Comparison of ENCODE assay signal across 16 cellular contexts in the genomic region with DNA sequence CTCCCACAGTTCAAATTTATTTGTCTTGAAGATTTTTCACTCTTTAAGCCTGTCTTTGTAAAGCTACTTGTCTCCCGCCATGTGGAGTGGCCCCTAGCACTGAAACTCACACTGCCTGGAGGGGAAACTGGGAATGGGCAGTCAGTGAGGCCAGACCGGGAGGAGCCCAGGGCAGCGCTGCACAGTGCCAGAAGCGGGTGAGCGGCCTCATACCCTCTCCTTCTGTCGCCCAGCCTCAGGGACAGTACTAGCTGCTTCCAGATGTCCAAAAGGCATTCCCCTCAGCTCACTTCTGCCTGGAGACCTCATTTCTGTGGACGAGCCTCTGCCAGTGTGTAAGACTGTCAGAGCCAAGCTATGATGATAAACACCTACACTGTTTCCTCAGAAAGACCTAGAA.
"Had no signal": no experiment of that assay in that cellular context is flagged by ENCODE, and none has a peak within 500 bp of the region (broad histone marks: within the 10 kb centered on the region; RNA-seq: fewer than 3 reads in every experiment).

No MANE protein-coding gene starts in this region.

- H3K36me3 Mint-ChIP-seq: activated naive CD4-positive, alpha-beta T cell treated with anti-CD3 and anti-CD28 coated beads, Interleukin-2, amount 10 ng/mL, durations not matched to agents 7 days and 5 days; memory B cell had no signal

- H3K4me1 ChIP-seq: foreskin keratinocyte had no signal

- H3K27ac ChIP-seq: foreskin keratinocyte had no signal

- DNase-seq: activated CD4-positive, alpha-beta memory T cell treated with anti-CD3 and anti-CD28 coated beads, Interleukin-2, amount 10 ng/mL, durations not matched to agents 7 days and 5 days; activated CD4-positive, alpha-beta T cell treated with anti-CD3 and anti-CD28 coated beads for 4 hours; activated CD4-positive, CD25-positive, alpha-beta regulatory T cell; activated effector memory CD4-positive, alpha-beta T cell treated with anti-CD3 and anti-CD28 coated beads, Interleukin-2, amount 50 U/mL, for 16 hours; activated naive CD4-positive, alpha-beta T cell treated with anti-CD3 and anti-CD28 coated beads, Interleukin-2, amount 10 ng/mL, durations not matched to agents 7 days and 5 days; activated T-cell treated with anti-CD3 and anti-CD28 coated beads, Interleukin-2, amount 50 U/mL, for 72 hours; amygdala; erythroblast; foreskin keratinocyte; occipital lobe; posterior cingulate gyrus; stimulated activated CD4-positive, alpha-beta T cell treated with anti-CD3 and anti-CD28 coated beads, Interleukin-4, amount 100 ng/mL, for 24 hours; stimulated activated naive CD4-positive, alpha-beta T cell treated with Interleukin-2 at 50 U/mL for 16 hours; T-helper 17 cell had no signal

- ATAC-seq: activated T-cell treated with anti-CD3 and anti-CD28 coated beads, Interleukin-2, amount 50 U/mL, for 72 hours; foreskin keratinocyte; T-helper 17 cell had no signal

- H3K27ac Mint-ChIP-seq: activated CD4-positive, alpha-beta memory T cell treated with anti-CD3 and anti-CD28 coated beads, Interleukin-2, amount 10 ng/mL, durations not matched to agents 7 days and 5 days; activated naive CD4-positive, alpha-beta T cell treated with anti-CD3 and anti-CD28 coated beads, Interleukin-2, amount 10 ng/mL, durations not matched to agents 7 days and 5 days; activated T-cell treated with anti-CD3 and anti-CD28 coated beads, Interleukin-2, amount 50 U/mL, for 72 hours; memory B cell; nephron; T-helper 17 cell had no signal

- H3K4me3 Mint-ChIP-seq: activated CD4-positive, alpha-beta memory T cell treated with anti-CD3 and anti-CD28 coated beads, Interleukin-2, amount 10 ng/mL, durations not matched to agents 7 days and 5 days; activated naive CD4-positive, alpha-beta T cell treated with anti-CD3 and anti-CD28 coated beads, Interleukin-2, amount 10 ng/mL, durations not matched to agents 7 days and 5 days; activated T-cell treated with anti-CD3 and anti-CD28 coated beads, Interleukin-2, amount 50 U/mL, for 72 hours; memory B cell; nephron; T-helper 17 cell had no signal

- H3K4me1 Mint-ChIP-seq: activated CD4-positive, alpha-beta memory T cell treated with anti-CD3 and anti-CD28 coated beads, Interleukin-2, amount 10 ng/mL, durations not matched to agents 7 days and 5 days; activated naive CD4-positive, alpha-beta T cell treated with anti-CD3 and anti-CD28 coated beads, Interleukin-2, amount 10 ng/mL, durations not matched to agents 7 days and 5 days; memory B cell; T-helper 17 cell had no signal

- H3K9me3 Mint-ChIP-seq: activated CD4-positive, alpha-beta memory T cell treated with anti-CD3 and anti-CD28 coated beads, Interleukin-2, amount 10 ng/mL, durations not matched to agents 7 days and 5 days; activated naive CD4-positive, alpha-beta T cell treated with anti-CD3 and anti-CD28 coated beads, Interleukin-2, amount 10 ng/mL, durations not matched to agents 7 days and 5 days; memory B cell had no signal
